ENCODE assay signal across 21 cellular contexts in genomic region chr4:53573696-53574095, GRCh38. TPM values are rescaled to one million over a fixed set of nuclear protein-coding genes. Genes with fewer than 3 reads are reported as not detected.
DNase-seq lines count a peak whose midpoint lies in the region; ATAC-seq, FAIRE-seq and TF ChIP-seq lines count a peak whose summit lies in the region.
"Had no signal": no experiment of that assay in that cellular context is flagged by ENCODE, and none has a peak within 500 bp of the region (broad histone marks: within the 10 kb centered on the region; RNA-seq: fewer than 3 reads in every experiment).

No MANE protein-coding gene starts in this region.

- BruUV-seq in PC-3 (replicated peaks; lab: Mats Ljungman, UMichigan) (no TSS peak), K562 (replicated peaks; lab: Mats Ljungman, UMichigan) (no TSS peak)

- H2AFZ ChIP-seq in PC-3 (ENCODE audit: low read length) (no peak overlapping the region), K562 (ENCODE audit: low read depth, low read length) (no peak overlapping the region), neuronal stem cell (ENCODE audit: low read length) (no peak overlapping the region)
- H2AFZ ChIP-seq: GM23248, PC-9 had no signal

- peak; percentile 18 for ATAC-seq in PC-3
- ATAC-seq in K562, result peak; percentile 29; the same call in 2 of the 3 replicates
- no peak for ATAC-seq in HG02870 (IDR thresholded peaks at IDR 0.05; ENCODE audit: unreplicated experiment)
- ATAC-seq: Right ventricle myocardium inferior had no signal

- H2AK5ac ChIP-seq in neuronal stem cell (ENCODE audit: low read depth, low read length), result no peak overlapping the region

- H3K9me3 ChIP-seq in PC-3 (ENCODE audit: low read length) (no peaks in the 10 kb centered on the region), K562 (replicated peaks; ENCODE audit: control insufficient read depth, insufficient read depth, low read depth, low read length) (no peaks in the 10 kb centered on the region), neuronal stem cell (replicated peaks in 1 of 2; ENCODE audit: control insufficient read depth in 2 of 2, insufficient read depth in 1 of 2, low read depth in 1 of 2, low read length in 2 of 2) (peaks cover 0 to 2% of the 10 kb centered on the region in 2 donors)
- H3K9me3 ChIP-seq: SK-N-SH had no signal

- H3K4me2 ChIP-seq in PC-3 (ENCODE audit: low read length) (no peak overlapping the region), K562 (ENCODE audit: insufficient read depth, low read length) (no peak overlapping the region), neuronal stem cell (ENCODE audit: insufficient read depth, low read length, poor library complexity, severe bottlenecking) (no peak overlapping the region)
- H3K4me2 ChIP-seq: PC-9, SK-N-SH had no signal

- H3K4me3 ChIP-seq in PC-3 (ENCODE audit: low read length), result no peak overlapping the region
- H3K4me3 ChIP-seq in K562, result no peak overlapping the region
- no peak overlapping the region for H3K4me3 ChIP-seq in neuronal stem cell (ENCODE audit: low read length in 2 of 2)
- H3K4me3 ChIP-seq: GM23248, PC-9 had no signal

- CTCF ChIA-PET in PC-3 (lab: Charles Lee), result no interaction called here
- CTCF ChIA-PET in K562 (lab: Yijun Ruan, JAX; ENCODE audit: low intra/inter-chr PET ratio), result no interaction called here
- CTCF ChIA-PET in RWPE1 (lab: Yijun Ruan, JAX), result interaction anchor here (0.7 kb wide), 1 partner anchor 527 kb away, joined by 3 read pairs; no protein-coding TSS in a partner anchor

- TF ChIP-seq RAD21 in K562 (CRISPR knock-in tag; conservative IDR thresholded peaks at IDR 0.05 in 1 of 2, IDR thresholded peaks at IDR 0.05 in 1 of 2), result no peak

- 13% methylated on average over 3 of the region's 3 CpGs for WGBS in K562 (ENCODE audit: insufficient coverage, low coverage, missing lambda C conversion rate)
- no CpG with 5 or more reads among the region's 3 CpGs for WGBS in neuronal stem cell (ENCODE audit: extremely low coverage in 2 of 2, insufficient read length in 2 of 2, insufficient replicate concordance in 1 of 2), 2 donors

- no peaks in the 10 kb centered on the region for H3K79me1 ChIP-seq in neuronal stem cell (ENCODE audit: low read depth, low read length)

- no peak overlapping the region for H2BK5ac ChIP-seq in neuronal stem cell (ENCODE audit: low read length)

- H4K91ac ChIP-seq in neuronal stem cell (ENCODE audit: low read depth, low read length, poor library complexity), result peak overlapping the region; percentile 2

- no peak overlapping the region for H3K27ac ChIP-seq in PC-3 (ENCODE audit: low read length)
- no peak overlapping the region for H3K27ac ChIP-seq in K562 (ENCODE audit: extremely low read depth, low read depth, low read length)
- H3K27ac ChIP-seq in neuronal stem cell (replicated peaks; ENCODE audit: low read length), result no peak overlapping the region
- no peak overlapping the region for H3K27ac ChIP-seq in RWPE1
- H3K27ac ChIP-seq: GM23248, PC-9 had no signal

- no peak overlapping the region for H2BK12ac ChIP-seq in neuronal stem cell (ENCODE audit: low read length)

- no peaks in the 10 kb centered on the region for H3K79me2 ChIP-seq in PC-3 (ENCODE audit: low read length)
- no peaks in the 10 kb centered on the region for H3K79me2 ChIP-seq in K562 (ENCODE audit: control insufficient read depth, insufficient read depth, low read length)

- H4K20me1 ChIP-seq in PC-3 (ENCODE audit: low read length) (no peaks in the 10 kb centered on the region), K562 (replicated peaks; ENCODE audit: control insufficient read depth, insufficient read depth, low read length) (no peaks in the 10 kb centered on the region)

- H3K27me3 ChIP-seq in PC-3 (ENCODE audit: low read length) (no peaks in the 10 kb centered on the region), K562 (ENCODE audit: control insufficient read depth in 2 of 2, insufficient read depth in 2 of 2, low read length in 2 of 2) (no peaks in the 10 kb centered on the region), neuronal stem cell (ENCODE audit: control insufficient read depth in 3 of 3, insufficient read depth in 3 of 3, low read depth in 1 of 3, low read length in 3 of 3) (no peaks in the 10 kb centered on the region)

- H3K36me3 ChIP-seq in PC-3 (ENCODE audit: low read depth, low read length) (no peaks in the 10 kb centered on the region), K562 (ENCODE audit: control insufficient read depth, insufficient read depth, low read length) (no peaks in the 10 kb centered on the region), neuronal stem cell (replicated peaks in 1 of 2; ENCODE audit: control insufficient read depth in 2 of 2, insufficient read depth in 2 of 2, low read length in 2 of 2) (no peaks in the 10 kb centered on the region)

- no peak overlapping the region for H4K8ac ChIP-seq in neuronal stem cell (ENCODE audit: low read depth, low read length)

- TF ChIP-seq CTCF in PC-3 (conservative IDR thresholded peaks at IDR 0.05; ENCODE audit: low read depth, low read length) (no peak), K562 (IDR thresholded peaks at IDR 0.05 in 2 of 3, conservative IDR thresholded peaks at IDR 0.05 in 1 of 3; ENCODE audit: insufficient read depth in 2 of 3, low read depth in 1 of 3, low read length in 3 of 3) (no peak), RWPE1 (conservative IDR thresholded peaks at IDR 0.05; ENCODE audit: low read depth) (no peak)

- peaks cover 3% of the 10 kb centered on the region for H3F3A ChIP-seq in PC-3 (ENCODE audit: low read length, unreplicated experiment)

- no peak overlapping the region for H3K9ac ChIP-seq in PC-3 (ENCODE audit: low read length)
- H3K9ac ChIP-seq in K562 (ENCODE audit: insufficient read depth in 1 of 2, low read depth in 2 of 2, low read length in 2 of 2), result peak overlapping the region in 1 of 2 experiments; percentile 5; a peak in 1 of 4 replicates
- H3K9ac ChIP-seq in neuronal stem cell (ENCODE audit: low read depth, low read length, poor library complexity), result no peak overlapping the region
- H3K9ac ChIP-seq: GM23248, SK-N-SH had no signal

- no peak overlapping the region for H2BK15ac ChIP-seq in neuronal stem cell (ENCODE audit: low read length)

- DNase-seq in H4 (ENCODE audit: low spot score) (peak; percentile 40), PC-3 (no peak), K562 (ENCODE audit: extremely low read depth in 1 of 4, low spot score in 3 of 4) (no peak), neuronal stem cell (ENCODE audit: low spot score) (no peak), RWPE1 (ENCODE audit: low spot score) (no peak), CD1c-positive myeloid dendritic cell (ENCODE audit: extremely low spot score) (no peak)
- no peak for DNase-seq in activated T-cell treated with anti-CD3 and anti-CD28 coated beads, Interleukin-2, amount 50 U/mL, for 48 hours
- DNase-seq: AML-193, GM23248, HFFc6, Kasumi-1, NCI-H1417, NCI-H1930, NCI-H748 treated with DMSO at 0.1 percent for 48 hours, PC-9, SK-N-SH, T-cell had no signal

- in situ Hi-C loops in K562 (cut with MboI), result no loop called here

- no peaks in the 10 kb centered on the region for H3K9me1 ChIP-seq in K562 (ENCODE audit: control insufficient read depth, insufficient read depth, low read length)

- H3K23ac ChIP-seq in neuronal stem cell (ENCODE audit: low read depth, low read length, poor library complexity), result no peak overlapping the region

- H3K9me2 ChIP-seq in PC-3 (replicated peaks; ENCODE audit: low read length), result no peaks in the 10 kb centered on the region
- H3K9me2 ChIP-seq: SK-N-SH had no signal

- no peak overlapping the region for H3K14ac ChIP-seq in neuronal stem cell (ENCODE audit: low read length)

- H3K4me1 ChIP-seq in PC-3 (ENCODE audit: insufficient read depth, low read length) (peaks cover 27% of the 10 kb centered on the region), K562 (replicated peaks in 1 of 2; ENCODE audit: control insufficient read depth in 2 of 2, insufficient read depth in 2 of 2, low read length in 2 of 2) (peaks cover 4 to 5% of the 10 kb centered on the region in 2 experiments; a peak in 2 of 5 replicates), neuronal stem cell (ENCODE audit: control insufficient read depth in 2 of 2, insufficient read depth in 1 of 2, low read depth in 1 of 2, low read length in 2 of 2) (no peaks in the 10 kb centered on the region)

- POLR2A ChIA-PET in PC-3 (lab: Charles Lee; ENCODE audit: unreplicated experiment) (interaction anchor here (0.6 kb wide), 1 partner anchor 27 kb away, joined by 3 read pairs; no protein-coding TSS in a partner anchor), K562 (lab: Yijun Ruan, JAX) (interaction anchor here (0.6 to 0.7 kb wide), 2 partner anchors 42 to 550 kb away, joined by 3 read pairs; no protein-coding TSS in a partner anchor), RWPE1 (lab: Yijun Ruan, JAX; ENCODE audit: low non-redundant PET) (no interaction called here)

- no peak overlapping the region for H3K18ac ChIP-seq in neuronal stem cell (ENCODE audit: low read length)

- H3K4ac ChIP-seq in neuronal stem cell (ENCODE audit: low read length), result no peak overlapping the region

- no peak for FAIRE-seq in K562 (lab: Jason Lieb, UNC)

- no peak overlapping the region for H2BK120ac ChIP-seq in neuronal stem cell (ENCODE audit: low read depth, low read length)

- TF ChIP-seq POLR2A in K562 (conservative IDR thresholded peaks at IDR 0.05), result no peak

- intact Hi-C loops in PC-3 (cut with micrococcal nuclease) (no loop called here), K562 (cut with micrococcal nuclease) (no loop called here)

- TF ChIP-seq EP300 in K562 (IDR thresholded peaks at IDR 0.05; ENCODE audit: low read length), result no peak

TF ChIP-seq in K562, 482 proteins besides CTCF, POLR2A, EP300 and RAD21 (continues in another document):
- no peak for TF ChIP-seq CBX2 (IDR thresholded peaks at IDR 0.05; ENCODE audit: insufficient read depth, low read length, poor library complexity, severe bottlenecking)

RNA-seq across cellular contexts. Expression of gene LNX1, which starts 17.6 kb away (rescaled TPM):
- 2.8 and 4.2 TPM in 2 replicates for total RNA-seq in H4 (2014; rRNA removed; shearing (Covaris generic))
- total RNA-seq in PC-3 (2014; rRNA removed) (2.8 and 3.0 TPM in 2 replicates), K562 (2014; rRNA removed) (2.0 and 3.3 TPM in 2 replicates), K562 (2014; rRNA removed; fragmentation: Illumina TruSeq; extraction: Trizol) (2.5 and 2.6 TPM in 2 replicates), K562 (2015; rRNA removed; fragmentation: Illumina TruSeq; extraction: Trizol) (2.1 and 2.2 TPM in 2 replicates), K562 (2021) (2.5 and 2.8 TPM in 2 replicates)
- total RNA-seq in K562 (2011; cell fraction: chromatin; rRNA removed; ENCODE audit: low replicate concordance), result 1.7 and 3.0 TPM in 2 replicates
- 1.0 and 1.1 TPM in 2 replicates for total RNA-seq in K562 (2011; cell fraction: nucleolus; rRNA removed)
- total RNA-seq in K562 (2011; cell fraction: nucleoplasm; rRNA removed), result 1.9 and 2.4 TPM in 2 replicates
- polyA plus RNA-seq in K562 (2011; rRNA removed) (0.40 and 0.45 TPM in 2 replicates), K562 (2014; fragmentation: Illumina TruSeq; extraction: Trizol) (3.0 and 5.0 TPM in 2 replicates), K562 (2014; fragmentation: Nextera tagmentation; extraction: Ambion mirVana) (1 to 10 TPM; 2.2 to 3.6 TPM), K562 (2014; rRNA removed) (1.6 and 2.3 TPM in 2 replicates)
- polyA plus RNA-seq in K562 (2011; cell fraction: cytosol; rRNA removed), result 0.25 and 0.67 TPM in 2 replicates
- 0.46 and 1.00 TPM in 2 replicates for polyA plus RNA-seq in K562 (2011; cell fraction: nucleus; rRNA removed)
- 3.2 and 8.1 TPM in 2 replicates for polyA plus RNA-seq in K562 (2012)
- polyA minus RNA-seq in K562 (2011; rRNA and poly(A)+ RNA removed), result 0.78 and 1.3 TPM in 2 replicates
- 0.73 and 0.95 TPM in 2 replicates for polyA minus RNA-seq in K562 (2011; cell fraction: cytosol; rRNA and poly(A)+ RNA removed)
- polyA minus RNA-seq in K562 (2011; cell fraction: nucleus; rRNA and poly(A)+ RNA removed), result 0.33 and 0.54 TPM in 2 replicates
- polyA plus RNA-seq in neuronal stem cell (2013, experiment 1 of 2), result 0.14 TPM
- 0.17 TPM for polyA plus RNA-seq in neuronal stem cell (2013, experiment 2 of 2)
- total RNA-seq: G401, NCI-H460 had no signal
